ENCODE assay signal across 14 cellular contexts in genomic region chr9:2120926-2121689, GRCh38.
DNase-seq lines count a peak whose midpoint lies in the region; ATAC-seq, FAIRE-seq and TF ChIP-seq lines count a peak whose summit lies in the region.
"Had no signal": no experiment of that assay in that cellular context is flagged by ENCODE, and none has a peak within 500 bp of the region (broad histone marks: within the 10 kb centered on the region; RNA-seq: fewer than 3 reads in every experiment).

No MANE protein-coding gene starts in this region.

- ATAC-seq in left lung, result peak; percentile 17
- ATAC-seq: activated T-cell treated with anti-CD3 and anti-CD28 coated beads, Interleukin-2, amount 50 U/mL, for 4 hours; K562; stimulated activated effector memory CD8-positive, alpha-beta T cell treated with anti-CD3 and anti-CD28 coated beads, Interleukin-12 subunit alpha, Interleukin-12 subunit beta, amount 100 ng/mL, for 72 hours had no signal

- peaks cover 6% of the 10 kb centered on the region for H3K36me3 ChIP-seq in bronchial epithelial cell (ENCODE audit: control insufficient read depth, insufficient read depth, low read length)
- peaks cover 0 to 75% of the 10 kb centered on the region in 2 donors for H3K36me3 ChIP-seq in left lung

- peaks cover 6 to 19% of the 10 kb centered on the region in 2 donors for H3K4me1 ChIP-seq in left lung

- H3K4me3 ChIP-seq in bronchial epithelial cell (ENCODE audit: low read depth, low read length) (no peak overlapping the region), left lung (no peak overlapping the region)
- H3K4me3 ChIP-seq: K562, skin epidermis had no signal

- peaks cover 33% of the 10 kb centered on the region for H3K36me3 Mint-ChIP-seq in type B pancreatic cell

- H3K27me3 ChIP-seq in bronchial epithelial cell (ENCODE audit: control insufficient read depth, insufficient read depth, low read length) (no peaks in the 10 kb centered on the region), left lung (no peaks in the 10 kb centered on the region)

- H3K9me3 ChIP-seq in left lung, result no peaks in the 10 kb centered on the region

- FAIRE-seq in bronchial epithelial cell (lab: Jason Lieb, UNC), result no peak
- FAIRE-seq: K562 had no signal

- no peak overlapping the region for H3K4me3 Mint-ChIP-seq in type B pancreatic cell
- H3K4me3 Mint-ChIP-seq: activated T-cell treated with anti-CD3 and anti-CD28 coated beads, Interleukin-2, amount 50 U/mL, for 4 hours; stimulated activated effector memory CD8-positive, alpha-beta T cell treated with anti-CD3 and anti-CD28 coated beads, Interleukin-12 subunit alpha, Interleukin-12 subunit beta, amount 100 ng/mL, for 72 hours; T-helper 2 cell treated with Interferon-gamma antibody and Interleukin-4, amounts not matched to agents 5 μg/mL and 100 μg/mL, for 36 hours had no signal

- DNase-seq in A172 (ENCODE audit: low spot score) (peak; percentile 22), HT1080 (ENCODE audit: low read depth) (peak; percentile 29), bronchial epithelial cell (ENCODE audit: low read depth) (peak; percentile 63), left lung (no peak), NCI-H2081 treated with DMSO at 0.1 percent for 48 hours (lab: John Stamatoyannopoulos, UW) (no peak), GM19240 (ENCODE audit: insufficient read length, low spot score) (no peak), type B pancreatic cell (ENCODE audit: extremely low spot score, unreplicated experiment) (no peak)
- no peak for DNase-seq in effector CD4-positive, alpha-beta T cell
- DNase-seq: activated T-cell treated with anti-CD3 and anti-CD28 coated beads, Interleukin-2, amount 50 U/mL, for 4 hours; NCI-H526 had no signal

- intact Hi-C loops in left lung (cut with DNase I), result no loop called here

- no peaks in the 10 kb centered on the region for H3K4me1 Mint-ChIP-seq in type B pancreatic cell (ENCODE audit: unreplicated experiment)

- no peaks in the 10 kb centered on the region for H3K27me3 Mint-ChIP-seq in type B pancreatic cell

- H3K9me3 Mint-ChIP-seq in type B pancreatic cell, result no peaks in the 10 kb centered on the region
- H3K9me3 Mint-ChIP-seq: activated T-cell treated with anti-CD3 and anti-CD28 coated beads, Interleukin-2, amount 50 U/mL, for 4 hours; stimulated activated effector memory CD8-positive, alpha-beta T cell treated with anti-CD3 and anti-CD28 coated beads, Interleukin-12 subunit alpha, Interleukin-12 subunit beta, amount 100 ng/mL, for 72 hours; T-helper 2 cell treated with Interferon-gamma antibody and Interleukin-4, amounts not matched to agents 5 μg/mL and 100 μg/mL, for 36 hours had no signal

- peak overlapping the region in 1 of 2 donors; percentile 1 for H3K27ac ChIP-seq in left lung

- no peak overlapping the region for H3K27ac Mint-ChIP-seq in type B pancreatic cell
- H3K27ac Mint-ChIP-seq: stimulated activated effector memory CD8-positive, alpha-beta T cell treated with anti-CD3 and anti-CD28 coated beads, Interleukin-12 subunit alpha, Interleukin-12 subunit beta, amount 100 ng/mL, for 72 hours; T-helper 2 cell treated with Interferon-gamma antibody and Interleukin-4, amounts not matched to agents 5 μg/mL and 100 μg/mL, for 36 hours had no signal

- TF ChIP-seq CTCF in bronchial epithelial cell (IDR thresholded peaks at IDR 0.05; ENCODE audit: insufficient read depth, low read length, severe bottlenecking), result peak; percentile 17
- no peak for TF ChIP-seq CTCF in left lung (IDR thresholded peaks at IDR 0.05)
- TF ChIP-seq CTCF in type B pancreatic cell (conservative IDR thresholded peaks at IDR 0.05), result no peak

Comparison
In these comparisons a context has a peak if more than half of its experiments do, and no peak if none do; other contexts are left out.
1. DNase-seq: peak in A172 (single experiment), HT1080 (single experiment) and bronchial epithelial cell (single experiment); none in left lung (0 of 2), effector CD4-positive, alpha-beta T cell (single experiment), NCI-H2081 treated with DMSO at 0.1 percent for 48 hours (single experiment), GM19240 (single experiment) and type B pancreatic cell (single experiment).